Comparison of ENCODE assay signal across 2 cellular contexts in the genomic region with DNA sequence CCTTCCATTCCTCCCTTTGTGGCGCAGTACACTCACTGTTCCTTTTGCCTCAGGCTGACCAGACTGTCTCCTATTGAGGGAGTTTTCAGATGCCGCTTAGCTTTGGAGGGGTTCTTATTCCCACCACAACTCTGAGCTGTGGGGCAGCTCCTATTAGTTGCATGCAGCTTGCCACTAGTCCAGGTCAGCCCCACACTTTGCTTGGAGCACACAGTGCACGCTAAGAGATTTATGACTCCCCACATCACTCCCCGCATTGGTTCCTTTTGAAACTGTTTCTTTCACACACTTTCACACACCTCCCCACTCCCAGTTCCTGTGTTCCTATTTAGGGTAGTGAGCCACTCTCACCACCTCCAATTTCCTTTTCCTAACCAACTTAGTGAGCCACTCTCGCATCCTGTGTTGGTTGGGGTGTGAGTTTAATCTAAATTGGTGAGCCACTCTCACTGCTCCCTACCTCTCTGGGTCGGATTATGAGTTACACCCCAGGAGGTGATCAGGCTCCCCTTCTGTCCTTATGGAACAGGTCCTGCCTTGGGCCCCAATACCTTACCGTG.
TF ChIP-seq lines count a peak whose summit lies in the region.

No MANE protein-coding gene starts in this region.

TF ChIP-seq in SK-N-SH, 30 proteins besides CTCF, POLR2A, EP300 and RAD21 (continued from another document):
- no peak for TF ChIP-seq REST (IDR thresholded peaks at IDR 0.05; ENCODE audit: low read depth, low read length)
- no peak for TF ChIP-seq ZBTB33 (IDR thresholded peaks at IDR 0.05; ENCODE audit: borderline replicate concordance, low read depth)
- TF ChIP-seq, protein P1, sequence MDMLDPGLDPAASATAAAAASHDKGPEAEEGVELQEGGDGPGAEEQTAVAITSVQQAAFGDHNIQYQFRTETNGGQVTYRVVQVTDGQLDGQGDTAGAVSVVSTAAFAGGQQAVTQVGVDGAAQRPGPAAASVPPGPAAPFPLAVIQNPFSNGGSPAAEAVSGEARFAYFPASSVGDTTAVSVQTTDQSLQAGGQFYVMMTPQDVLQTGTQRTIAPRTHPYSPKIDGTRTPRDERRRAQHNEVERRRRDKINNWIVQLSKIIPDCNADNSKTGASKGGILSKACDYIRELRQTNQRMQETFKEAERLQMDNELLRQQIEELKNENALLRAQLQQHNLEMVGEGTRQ (IDR thresholded peaks at IDR 0.05; ENCODE audit: borderline replicate concordance, low read depth, low read length) = no peak
- TF ChIP-seq YY1 (IDR thresholded peaks at IDR 0.05; ENCODE audit: low read depth) = no peak
- TF ChIP-seq NRF1 (IDR thresholded peaks at IDR 0.05; ENCODE audit: low read depth, low read length) = no peak
- TF ChIP-seq RFX5 (IDR thresholded peaks at IDR 0.05; ENCODE audit: low read length) = no peak
- no peak for TF ChIP-seq FOXM1 (IDR thresholded peaks at IDR 0.05; ENCODE audit: low read depth)
- TF ChIP-seq, protein P2, sequence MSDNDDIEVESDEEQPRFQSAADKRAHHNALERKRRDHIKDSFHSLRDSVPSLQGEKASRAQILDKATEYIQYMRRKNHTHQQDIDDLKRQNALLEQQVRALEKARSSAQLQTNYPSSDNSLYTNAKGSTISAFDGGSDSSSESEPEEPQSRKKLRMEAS (IDR thresholded peaks at IDR 0.05; ENCODE audit: low read depth) = no peak
- TF ChIP-seq RXRA (IDR thresholded peaks at IDR 0.05; ENCODE audit: borderline replicate concordance, low read depth) = no peak
- TF ChIP-seq SIN3A (IDR thresholded peaks at IDR 0.05; ENCODE audit: borderline replicate concordance, low read depth, low read length) = no peak
- no peak for TF ChIP-seq ELF1 (IDR thresholded peaks at IDR 0.05)
- TF ChIP-seq MXI1 (IDR thresholded peaks at IDR 0.05; ENCODE audit: low read depth, low read length) = no peak
- TF ChIP-seq TEAD4 (IDR thresholded peaks at IDR 0.05; ENCODE audit: borderline replicate concordance, insufficient read depth) = no peak
- TF ChIP-seq JUND (IDR thresholded peaks at IDR 0.05) = no peak
- no peak for TF ChIP-seq MEF2A (IDR thresholded peaks at IDR 0.05; ENCODE audit: borderline replicate concordance, low read depth)
- TF ChIP-seq RCOR1 (IDR thresholded peaks at IDR 0.05; ENCODE audit: low read length) = no peak
- TF ChIP-seq SMC3 (IDR thresholded peaks at IDR 0.05; ENCODE audit: low read depth, low read length) = no peak

TF ChIP-seq in WTC11, 78 proteins besides CTCF, POLR2A, EP300 and RAD21 (continued from another document):
- TF ChIP-seq, protein P3, sequence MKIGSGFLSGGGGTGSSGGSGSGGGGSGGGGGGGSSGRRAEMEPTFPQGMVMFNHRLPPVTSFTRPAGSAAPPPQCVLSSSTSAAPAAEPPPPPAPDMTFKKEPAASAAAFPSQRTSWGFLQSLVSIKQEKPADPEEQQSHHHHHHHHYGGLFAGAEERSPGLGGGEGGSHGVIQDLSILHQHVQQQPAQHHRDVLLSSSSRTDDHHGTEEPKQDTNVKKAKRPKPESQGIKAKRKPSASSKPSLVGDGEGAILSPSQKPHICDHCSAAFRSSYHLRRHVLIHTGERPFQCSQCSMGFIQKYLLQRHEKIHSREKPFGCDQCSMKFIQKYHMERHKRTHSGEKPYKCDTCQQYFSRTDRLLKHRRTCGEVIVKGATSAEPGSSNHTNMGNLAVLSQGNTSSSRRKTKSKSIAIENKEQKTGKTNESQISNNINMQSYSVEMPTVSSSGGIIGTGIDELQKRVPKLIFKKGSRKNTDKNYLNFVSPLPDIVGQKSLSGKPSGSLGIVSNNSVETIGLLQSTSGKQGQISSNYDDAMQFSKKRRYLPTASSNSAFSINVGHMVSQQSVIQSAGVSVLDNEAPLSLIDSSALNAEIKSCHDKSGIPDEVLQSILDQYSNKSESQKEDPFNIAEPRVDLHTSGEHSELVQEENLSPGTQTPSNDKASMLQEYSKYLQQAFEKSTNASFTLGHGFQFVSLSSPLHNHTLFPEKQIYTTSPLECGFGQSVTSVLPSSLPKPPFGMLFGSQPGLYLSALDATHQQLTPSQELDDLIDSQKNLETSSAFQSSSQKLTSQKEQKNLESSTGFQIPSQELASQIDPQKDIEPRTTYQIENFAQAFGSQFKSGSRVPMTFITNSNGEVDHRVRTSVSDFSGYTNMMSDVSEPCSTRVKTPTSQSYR (CRISPR knock-in tag; IDR thresholded peaks at IDR 0.05) = no peak
- no peak for TF ChIP-seq MXD4 (CRISPR knock-in tag; IDR thresholded peaks at IDR 0.05; ENCODE audit: borderline replicate concordance)
- TF ChIP-seq MLX (CRISPR knock-in tag; IDR thresholded peaks at IDR 0.05) = no peak
- TF ChIP-seq, protein P4, sequence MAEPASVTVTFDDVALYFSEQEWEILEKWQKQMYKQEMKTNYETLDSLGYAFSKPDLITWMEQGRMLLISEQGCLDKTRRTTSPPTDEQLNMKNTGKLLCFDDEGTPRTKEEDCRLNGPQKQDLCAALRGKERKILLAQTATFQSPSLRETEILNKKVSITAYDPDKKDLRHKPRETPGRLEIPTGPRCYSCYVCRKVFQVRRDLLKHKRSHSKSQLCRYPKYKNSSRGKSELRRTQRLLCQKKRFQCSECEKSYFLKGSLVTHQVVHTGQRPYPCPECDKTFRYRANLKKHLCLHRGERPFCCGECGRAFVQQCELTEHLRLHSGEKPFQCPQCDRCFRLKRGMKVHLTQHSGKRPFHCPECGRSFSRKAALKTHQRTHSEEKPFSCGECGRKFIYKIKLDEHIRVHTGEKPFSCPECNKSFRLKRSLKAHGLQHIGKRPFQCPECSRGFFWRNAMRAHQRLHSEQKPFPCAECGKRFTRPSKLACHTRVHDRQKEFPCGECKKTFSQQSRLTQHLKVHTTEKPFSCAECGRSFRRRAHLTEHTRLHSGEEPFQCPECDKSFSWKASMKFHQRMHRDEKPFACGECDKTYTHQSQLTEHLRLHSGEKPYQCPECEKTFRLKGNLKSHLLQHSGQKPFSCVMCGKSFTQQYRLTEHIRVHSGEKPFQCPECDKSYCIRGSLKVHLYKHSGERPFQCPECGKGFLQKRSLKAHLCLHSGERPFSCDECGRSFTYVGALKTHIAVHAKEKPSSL (CRISPR knock-in tag; conservative IDR thresholded peaks at IDR 0.05) = no peak
- no peak for TF ChIP-seq NR2C2 (CRISPR knock-in tag; IDR thresholded peaks at IDR 0.05)
- TF ChIP-seq, protein P5, sequence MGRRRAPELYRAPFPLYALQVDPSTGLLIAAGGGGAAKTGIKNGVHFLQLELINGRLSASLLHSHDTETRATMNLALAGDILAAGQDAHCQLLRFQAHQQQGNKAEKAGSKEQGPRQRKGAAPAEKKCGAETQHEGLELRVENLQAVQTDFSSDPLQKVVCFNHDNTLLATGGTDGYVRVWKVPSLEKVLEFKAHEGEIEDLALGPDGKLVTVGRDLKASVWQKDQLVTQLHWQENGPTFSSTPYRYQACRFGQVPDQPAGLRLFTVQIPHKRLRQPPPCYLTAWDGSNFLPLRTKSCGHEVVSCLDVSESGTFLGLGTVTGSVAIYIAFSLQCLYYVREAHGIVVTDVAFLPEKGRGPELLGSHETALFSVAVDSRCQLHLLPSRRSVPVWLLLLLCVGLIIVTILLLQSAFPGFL (CRISPR knock-in tag; IDR thresholded peaks at IDR 0.05; ENCODE audit: borderline replicate concordance) = no peak
- TF ChIP-seq RELA (CRISPR knock-in tag; IDR thresholded peaks at IDR 0.05; ENCODE audit: borderline replicate concordance) = no peak
- TF ChIP-seq ZMAT4 (CRISPR knock-in tag; IDR thresholded peaks at IDR 0.05) = no peak
- no peak for TF ChIP-seq OVOL2 (CRISPR knock-in tag; IDR thresholded peaks at IDR 0.05; ENCODE audit: borderline replicate concordance)
- no peak for TF ChIP-seq FOXJ3 (CRISPR knock-in tag; IDR thresholded peaks at IDR 0.05; ENCODE audit: borderline replicate concordance)
- TF ChIP-seq, protein P6, sequence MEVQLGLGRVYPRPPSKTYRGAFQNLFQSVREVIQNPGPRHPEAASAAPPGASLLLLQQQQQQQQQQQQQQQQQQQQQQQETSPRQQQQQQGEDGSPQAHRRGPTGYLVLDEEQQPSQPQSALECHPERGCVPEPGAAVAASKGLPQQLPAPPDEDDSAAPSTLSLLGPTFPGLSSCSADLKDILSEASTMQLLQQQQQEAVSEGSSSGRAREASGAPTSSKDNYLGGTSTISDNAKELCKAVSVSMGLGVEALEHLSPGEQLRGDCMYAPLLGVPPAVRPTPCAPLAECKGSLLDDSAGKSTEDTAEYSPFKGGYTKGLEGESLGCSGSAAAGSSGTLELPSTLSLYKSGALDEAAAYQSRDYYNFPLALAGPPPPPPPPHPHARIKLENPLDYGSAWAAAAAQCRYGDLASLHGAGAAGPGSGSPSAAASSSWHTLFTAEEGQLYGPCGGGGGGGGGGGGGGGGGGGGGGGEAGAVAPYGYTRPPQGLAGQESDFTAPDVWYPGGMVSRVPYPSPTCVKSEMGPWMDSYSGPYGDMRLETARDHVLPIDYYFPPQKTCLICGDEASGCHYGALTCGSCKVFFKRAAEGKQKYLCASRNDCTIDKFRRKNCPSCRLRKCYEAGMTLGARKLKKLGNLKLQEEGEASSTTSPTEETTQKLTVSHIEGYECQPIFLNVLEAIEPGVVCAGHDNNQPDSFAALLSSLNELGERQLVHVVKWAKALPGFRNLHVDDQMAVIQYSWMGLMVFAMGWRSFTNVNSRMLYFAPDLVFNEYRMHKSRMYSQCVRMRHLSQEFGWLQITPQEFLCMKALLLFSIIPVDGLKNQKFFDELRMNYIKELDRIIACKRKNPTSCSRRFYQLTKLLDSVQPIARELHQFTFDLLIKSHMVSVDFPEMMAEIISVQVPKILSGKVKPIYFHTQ (CRISPR knock-in tag; IDR thresholded peaks at IDR 0.05) = no peak
- TF ChIP-seq FOXK1 (CRISPR knock-in tag; IDR thresholded peaks at IDR 0.05) = no peak
